Comparison of ENCODE assay signal across 10 cellular contexts in genomic region chr18:23311346-23312103, GRCh38.
A peak's percentile ranks its signal among the peaks of the same experiment; 100 is the strongest.
DNase-seq lines count a peak whose midpoint lies in the region; ATAC-seq and TF ChIP-seq lines count a peak whose summit lies in the region.
"Had no signal": no experiment of that assay in that cellular context is flagged by ENCODE, and none has a peak within 500 bp of the region (broad histone marks: within the 10 kb centered on the region; RNA-seq: fewer than 3 reads in every experiment).

No MANE protein-coding gene starts in this region.

- TF ChIP-seq CTCF in foreskin keratinocyte (conservative IDR thresholded peaks at IDR 0.05): no peak

- H3K9me3 Mint-ChIP-seq in activated CD8-positive, alpha-beta memory T cell treated with anti-CD3 and anti-CD28 coated beads, Interleukin-2, amount 10 ng/mL, durations not matched to agents 7 days and 5 days (ENCODE audit: low read depth): no peaks in the 10 kb centered on the region

- no peak overlapping the region for H3K27ac ChIP-seq in foreskin keratinocyte

- no peaks in the 10 kb centered on the region for H3K27me3 ChIP-seq in foreskin keratinocyte

- H3K27me3 Mint-ChIP-seq in activated CD8-positive, alpha-beta memory T cell treated with anti-CD3 and anti-CD28 coated beads, Interleukin-2, amount 10 ng/mL, durations not matched to agents 7 days and 5 days: no peaks in the 10 kb centered on the region

- no peak overlapping the region for H3K27ac Mint-ChIP-seq in activated CD8-positive, alpha-beta memory T cell treated with anti-CD3 and anti-CD28 coated beads, Interleukin-2, amount 10 ng/mL, durations not matched to agents 7 days and 5 days

- DNase-seq in ELR (ENCODE audit: low read depth): peak; percentile 84
- DNase-seq in amniotic stem cell (lab: John Stamatoyannopoulos, UW): peak; percentile 35
- DNase-seq in foreskin keratinocyte: peak in 1 of 2 donors; percentile 70
- DNase-seq in renal cortical epithelial cell (ENCODE audit: low read depth): peak; percentile 90
- no peak for DNase-seq in activated CD4-positive, alpha-beta T cell treated with anti-CD3 and anti-CD28 coated beads, Interleukin-2, amount 50 U/mL, for 48 hours
- no peak for DNase-seq in iPS-NIHi7 (ENCODE audit: extremely low spot score)
- no peak for DNase-seq in activated CD8-positive, alpha-beta memory T cell treated with anti-CD3 and anti-CD28 coated beads, Interleukin-2, amount 10 ng/mL, durations not matched to agents 7 days and 5 days
- no peak for DNase-seq in T-helper 1 cell
- DNase-seq: activated CD4-positive, alpha-beta T cell treated with anti-CD3 and anti-CD28 coated beads for 1 hour; SHP77 had no signal

- CTCF ChIA-PET in activated CD8-positive, alpha-beta memory T cell treated with anti-CD3 and anti-CD28 coated beads, Interleukin-2, amount 10 ng/mL, durations not matched to agents 7 days and 5 days (lab: Charles Lee): interaction anchor here (0.9 to 1.1 kb wide), 2 partner anchors 18 to 47 kb away, joined by 3 read pairs; no protein-coding TSS in a partner anchor

- H3K4me1 ChIP-seq in foreskin keratinocyte: peaks cover 13% of the 10 kb centered on the region

- peaks cover 47% of the 10 kb centered on the region for H3K4me1 Mint-ChIP-seq in activated CD8-positive, alpha-beta memory T cell treated with anti-CD3 and anti-CD28 coated beads, Interleukin-2, amount 10 ng/mL, durations not matched to agents 7 days and 5 days

- peaks cover 24% of the 10 kb centered on the region for H3K36me3 Mint-ChIP-seq in activated CD8-positive, alpha-beta memory T cell treated with anti-CD3 and anti-CD28 coated beads, Interleukin-2, amount 10 ng/mL, durations not matched to agents 7 days and 5 days

- H3K4me3 Mint-ChIP-seq in activated CD8-positive, alpha-beta memory T cell treated with anti-CD3 and anti-CD28 coated beads, Interleukin-2, amount 10 ng/mL, durations not matched to agents 7 days and 5 days: no peak overlapping the region

- peak; percentile 16 for ATAC-seq in foreskin keratinocyte
- no peak for ATAC-seq in activated CD8-positive, alpha-beta memory T cell treated with anti-CD3 and anti-CD28 coated beads, Interleukin-2, amount 10 ng/mL, durations not matched to agents 7 days and 5 days

Comparison
In these comparisons a context has a peak if more than half of its experiments do, and no peak if none do; other contexts are left out.
1. DNase-seq: peak in ELR (single experiment), amniotic stem cell (single experiment) and renal cortical epithelial cell (single experiment); none in activated CD4-positive, alpha-beta T cell treated with anti-CD3 and anti-CD28 coated beads, Interleukin-2, amount 50 U/mL, for 48 hours (0 of 2), iPS-NIHi7 (single experiment), activated CD8-positive, alpha-beta memory T cell treated with anti-CD3 and anti-CD28 coated beads, Interleukin-2, amount 10 ng/mL, durations not matched to agents 7 days and 5 days (single experiment) and T-helper 1 cell (0 of 5).